27 cellular contexts compared by ENCODE assay signal in the genomic region with DNA sequence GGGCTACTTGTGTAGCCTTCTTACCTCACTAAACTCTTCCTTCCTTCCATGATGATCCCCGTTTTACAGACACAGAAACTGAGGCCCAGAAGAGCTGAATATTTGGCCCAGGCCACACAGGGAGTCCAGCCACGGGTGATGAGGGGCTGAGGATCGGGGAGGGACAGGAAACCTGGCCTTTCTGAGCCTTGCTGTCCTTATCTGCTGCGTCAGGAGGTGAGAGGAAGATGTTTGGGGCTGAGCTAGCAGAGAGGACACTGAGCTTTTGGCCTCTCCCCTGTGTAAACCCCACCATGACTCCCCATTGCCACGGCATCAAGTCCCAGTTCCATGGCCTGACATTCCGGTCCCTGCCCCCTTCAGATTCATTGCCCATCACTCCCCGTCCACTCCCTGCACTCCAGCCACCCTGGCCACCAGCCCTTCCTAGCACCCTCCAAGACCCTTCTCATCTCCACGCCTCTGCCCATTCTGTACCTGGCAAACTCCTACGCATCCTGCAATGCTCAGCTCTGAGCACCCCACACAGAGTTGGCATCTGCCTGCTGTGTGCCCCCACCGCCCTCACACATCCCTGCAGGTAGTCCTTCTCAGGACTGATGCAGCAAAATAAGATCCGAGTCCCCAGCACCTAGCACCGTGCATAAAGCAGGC.
"Had no signal": no experiment of that assay in that cellular context is flagged by ENCODE, and none has a peak within 500 bp of the region (broad histone marks: within the 10 kb centered on the region; RNA-seq: fewer than 3 reads in every experiment).

No MANE protein-coding gene starts in this region.

- H3K36me3 Mint-ChIP-seq: activated naive CD8-positive, alpha-beta T cell treated with anti-CD3 and anti-CD28 coated beads for 36 hours; immature natural killer cell; stimulated activated naive B cell treated with anti-CD40 and anti-IgM and Interleukin-4, amounts not matched to agents 10 μg/mL and 1 μg/mL and 100 μg/mL, for 72 hours had no signal

- DNase-seq: activated CD4-positive, alpha-beta T cell treated with anti-CD3 and anti-CD28 coated beads, Interleukin-2, amount 50 U/mL, for 48 hours; activated gamma-delta T cell treated with Interleukin-2 at 50 U/mL for 16 hours; activated naive CD8-positive, alpha-beta T cell treated with anti-CD3 and anti-CD28 coated beads for 36 hours; amniotic stem cell; effector memory CD4-positive, alpha-beta T cell; glutamatergic neuron; immature natural killer cell; lower lobe of right lung; mesendoderm; posterior cingulate gyrus; sigmoid colon; stimulated activated CD4-positive, alpha-beta T cell treated with anti-CD3 and anti-CD28 coated beads, Interleukin-15, amount 100 ng/mL, for 24 hours; stimulated activated CD4-positive, alpha-beta T cell treated with anti-CD3 and anti-CD28 coated beads, Interleukin-2, amount 100 ng/mL, for 48 hours; stimulated activated CD8-positive, alpha-beta memory T cell treated with anti-CD3 and anti-CD28 coated beads, Interleukin-4, amount 100 ng/mL, for 48 hours; stimulated activated naive B cell treated with anti-CD40 and anti-IgM and Interleukin-4, amounts not matched to agents 10 μg/mL and 1 μg/mL and 100 μg/mL, for 72 hours; T-helper 9 cell; transverse colon had no signal

- H3K4me3 Mint-ChIP-seq: activated naive CD8-positive, alpha-beta T cell treated with anti-CD3 and anti-CD28 coated beads for 36 hours; central memory CD8-positive, alpha-beta T cell; immature natural killer cell; stimulated activated naive B cell treated with anti-CD40 and anti-IgM and Interleukin-4, amounts not matched to agents 10 μg/mL and 1 μg/mL and 100 μg/mL, for 72 hours had no signal

- H3K27me3 ChIP-seq: vagina had no signal

- H3K27ac Mint-ChIP-seq: activated naive CD8-positive, alpha-beta T cell treated with anti-CD3 and anti-CD28 coated beads for 36 hours; stimulated activated naive B cell treated with anti-CD40 and anti-IgM and Interleukin-4, amounts not matched to agents 10 μg/mL and 1 μg/mL and 100 μg/mL, for 72 hours had no signal

- H3K79me2 ChIP-seq: hepatocyte had no signal

- FAIRE-seq: colon, frontal cortex had no signal

- H2AFZ ChIP-seq: hepatocyte had no signal

- H3K4me3 ChIP-seq: breast epithelium, esophagus muscularis mucosa, hepatocyte, lower lobe of right lung, mucosa of descending colon, sigmoid colon, smooth muscle cell, transverse colon, vagina had no signal

- ATAC-seq: left lobe of liver; lower lobe of right lung; mucosa of descending colon; stimulated activated naive B cell treated with anti-CD40 and anti-IgM and Interleukin-4, amounts not matched to agents 10 μg/mL and 1 μg/mL and 100 μg/mL, for 72 hours had no signal

- H3K4me2 ChIP-seq: hepatocyte, smooth muscle cell had no signal

- H3K27ac ChIP-seq: breast epithelium, esophagus muscularis mucosa, hepatocyte, lower lobe of right lung, sigmoid colon, transverse colon, vagina had no signal

- H3K9me3 ChIP-seq: breast epithelium, esophagus muscularis mucosa, lower lobe of right lung, mucosa of descending colon, sigmoid colon, transverse colon, vagina had no signal

- H3K36me3 ChIP-seq: breast epithelium, esophagus muscularis mucosa, lower lobe of right lung, sigmoid colon, transverse colon, vagina had no signal

- H3K9me3 Mint-ChIP-seq: activated naive CD8-positive, alpha-beta T cell treated with anti-CD3 and anti-CD28 coated beads for 36 hours; central memory CD8-positive, alpha-beta T cell; immature natural killer cell; stimulated activated naive B cell treated with anti-CD40 and anti-IgM and Interleukin-4, amounts not matched to agents 10 μg/mL and 1 μg/mL and 100 μg/mL, for 72 hours had no signal
